8 cellular contexts compared by ENCODE assay signal in the genomic region with DNA sequence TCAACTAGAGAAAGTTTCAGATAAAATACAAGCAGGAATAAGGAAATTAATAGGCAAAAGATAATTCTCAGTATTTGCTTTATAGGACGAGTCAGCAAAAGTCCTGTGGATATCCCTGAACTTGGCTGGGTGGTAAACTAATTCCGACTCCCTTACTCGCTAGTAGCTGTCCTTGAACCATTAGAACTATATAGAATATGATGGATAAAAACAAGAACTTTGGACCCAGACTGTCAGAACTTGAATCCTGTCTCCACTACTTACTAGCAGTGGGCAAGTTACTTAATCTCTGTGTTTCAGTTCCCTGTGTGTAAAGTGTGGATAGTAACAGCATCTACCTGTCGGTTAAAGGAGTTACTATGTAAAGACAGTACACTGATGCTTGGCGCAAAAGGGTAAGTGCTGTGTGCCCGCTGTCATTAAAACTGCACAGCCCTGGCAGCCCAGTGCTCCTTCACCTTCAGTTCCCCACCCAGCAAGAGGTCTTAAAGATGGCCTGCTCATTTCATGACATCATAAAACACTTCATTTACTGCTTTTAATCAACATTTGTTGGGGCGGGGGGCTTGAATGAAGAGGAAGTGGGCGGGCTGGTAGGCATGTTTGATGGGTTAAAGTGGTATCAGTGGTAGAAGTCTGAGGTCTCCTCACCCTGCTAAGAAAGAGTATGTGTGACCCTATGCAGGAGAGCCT. TPM values are rescaled to one million over a fixed set of nuclear protein-coding genes. Genes with fewer than 3 reads are reported as not detected.
DNase-seq lines count a peak whose midpoint lies in the region; ATAC-seq and TF ChIP-seq lines count a peak whose summit lies in the region.

No MANE protein-coding gene starts in this region.

- H3K9ac ChIP-seq in liver (ENCODE audit: low read depth in 1 of 2, low read length in 2 of 2) = peak overlapping the region in 1 of 2 donors; percentile 89

- H3K36me3 Mint-ChIP-seq in activated CD4-positive, alpha-beta T cell treated with anti-CD3 and anti-CD28 coated beads, Interleukin-2, amount 10 ng/mL, durations not matched to agents 7 days and 5 days (ENCODE audit: low read depth) = no peaks in the 10 kb centered on the region
- H3K36me3 Mint-ChIP-seq in activated CD4-positive, alpha-beta T cell treated with anti-CD3 and anti-CD28 coated beads for 36 hours (ENCODE audit: low read depth) = no peaks in the 10 kb centered on the region

- POLR2A ChIA-PET in activated CD4-positive, alpha-beta T cell treated with anti-CD3 and anti-CD28 coated beads, Interleukin-2, amount 10 ng/mL, durations not matched to agents 7 days and 5 days (lab: Charles Lee) = no interaction called here
- POLR2A ChIA-PET in activated CD4-positive, alpha-beta T cell treated with anti-CD3 and anti-CD28 coated beads for 36 hours (lab: Charles Lee) = no interaction called here

- in situ Hi-C loops in astrocyte of the spinal cord (cut with HindIII; ENCODE audit: low sequenced_read_pairs) = no loop called here

- peak overlapping the region; percentile 79 for H3K4me3 ChIP-seq in astrocyte of the spinal cord (ENCODE audit: low read depth, low read length)
- peak overlapping the region in 2 of 3 donors; percentile 90 to 91 for H3K4me3 ChIP-seq in liver (ENCODE audit: low read depth in 1 of 3, low read length in 3 of 3)
- H3K4me3 ChIP-seq in thyroid gland (replicated peaks in 1 of 3) = peak overlapping the region in 1 of 3 donors; percentile 80
- H3K4me3 ChIP-seq in SJCRH30 = no peak overlapping the region; the same call in 1 of the 2 replicates

- H3K4me3 Mint-ChIP-seq in activated CD4-positive, alpha-beta T cell treated with anti-CD3 and anti-CD28 coated beads, Interleukin-2, amount 10 ng/mL, durations not matched to agents 7 days and 5 days = peak overlapping the region; percentile 86
- H3K4me3 Mint-ChIP-seq in activated CD4-positive, alpha-beta T cell treated with anti-CD3 and anti-CD28 coated beads for 36 hours = no peak overlapping the region

- H3K9me3 ChIP-seq in liver (ENCODE audit: control insufficient read depth in 4 of 4, low read length in 3 of 4) = no peaks in the 10 kb centered on the region
- no peaks in the 10 kb centered on the region for H3K9me3 ChIP-seq in thyroid gland
- no peaks in the 10 kb centered on the region for H3K9me3 ChIP-seq in SJCRH30 (replicated peaks)

- intact Hi-C loops in activated CD4-positive, alpha-beta T cell treated with anti-CD3 and anti-CD28 coated beads for 36 hours (cut with DNase I, micrococcal nuclease) = loop anchor here (2.0 to 10.0 kb wide), 5 partner anchors 71 to 988 kb away; partner anchors contain the start of genes LACTB (in 1 of the 2) and VPS13C (in 1 of the 2)
- intact Hi-C loops in thyroid gland (cut with DNase I) = loop anchor here (2.0 to 5.0 kb wide), 2 partner anchors 43 to 268 kb away; no protein-coding TSS in a partner anchor

- H3K4me1 Mint-ChIP-seq in activated CD4-positive, alpha-beta T cell treated with anti-CD3 and anti-CD28 coated beads, Interleukin-2, amount 10 ng/mL, durations not matched to agents 7 days and 5 days = peaks cover 20% of the 10 kb centered on the region
- H3K4me1 Mint-ChIP-seq in activated CD4-positive, alpha-beta T cell treated with anti-CD3 and anti-CD28 coated beads for 36 hours = peaks cover 19% of the 10 kb centered on the region

- no peak for ATAC-seq in activated CD4-positive, alpha-beta T cell treated with anti-CD3 and anti-CD28 coated beads for 36 hours

- no peak overlapping the region for H3K27ac Mint-ChIP-seq in activated CD4-positive, alpha-beta T cell treated with anti-CD3 and anti-CD28 coated beads, Interleukin-2, amount 10 ng/mL, durations not matched to agents 7 days and 5 days
- no peak overlapping the region for H3K27ac Mint-ChIP-seq in activated CD4-positive, alpha-beta T cell treated with anti-CD3 and anti-CD28 coated beads for 36 hours

- CTCF ChIA-PET in activated CD4-positive, alpha-beta T cell treated with anti-CD3 and anti-CD28 coated beads, Interleukin-2, amount 10 ng/mL, durations not matched to agents 7 days and 5 days (lab: Charles Lee) = interaction anchor here (0.9 kb wide), 1 partner anchor 32 kb away, joined by 3 read pairs; no protein-coding TSS in a partner anchor
- CTCF ChIA-PET in activated CD4-positive, alpha-beta T cell treated with anti-CD3 and anti-CD28 coated beads for 36 hours (lab: Charles Lee) = interaction anchor here (1.0 to 4.2 kb wide), 6 partner anchors 11 to 299 kb away, joined by 3 to 61 read pairs (median 4); no protein-coding TSS in a partner anchor

- TF ChIP-seq CTCF in astrocyte of the spinal cord (IDR thresholded peaks at IDR 0.05; ENCODE audit: low read depth, low read length) (no peak), liver (IDR thresholded peaks at IDR 0.05; ENCODE audit: low read depth, low read length, missing input control) (no peak), thyroid gland (IDR thresholded peaks at IDR 0.05) (no peak)

- TF ChIP-seq RAD21 in liver (IDR thresholded peaks at IDR 0.05) = no peak

- no peaks in the 10 kb centered on the region for H3K9me3 Mint-ChIP-seq in activated CD4-positive, alpha-beta T cell treated with anti-CD3 and anti-CD28 coated beads, Interleukin-2, amount 10 ng/mL, durations not matched to agents 7 days and 5 days
- H3K9me3 Mint-ChIP-seq in activated CD4-positive, alpha-beta T cell treated with anti-CD3 and anti-CD28 coated beads for 36 hours (ENCODE audit: low read depth) = no peaks in the 10 kb centered on the region

- peak overlapping the region; percentile 84 to 91 for H3K27ac ChIP-seq in liver (ENCODE audit: low read depth in 1 of 2, low read length in 2 of 2)
- peak overlapping the region; percentile 66 to 95 (median 92) for H3K27ac ChIP-seq in thyroid gland
- H3K27ac ChIP-seq in SJCRH30 = no peak overlapping the region

- peaks cover 39% of the 10 kb centered on the region for H3K27me3 Mint-ChIP-seq in activated CD4-positive, alpha-beta T cell treated with anti-CD3 and anti-CD28 coated beads, Interleukin-2, amount 10 ng/mL, durations not matched to agents 7 days and 5 days
- peaks cover 23% of the 10 kb centered on the region for H3K27me3 Mint-ChIP-seq in activated CD4-positive, alpha-beta T cell treated with anti-CD3 and anti-CD28 coated beads for 36 hours

- no peaks in the 10 kb centered on the region for H3K36me3 ChIP-seq in liver (ENCODE audit: control insufficient read depth in 4 of 4, insufficient read depth in 3 of 4, low read depth in 1 of 4, low read length in 3 of 4)
- H3K36me3 ChIP-seq in thyroid gland = no peaks in the 10 kb centered on the region
- 0 out of 2 replicates have a peak, but pooled peaks cover 2% of the 10 kb centered on the region for H3K36me3 ChIP-seq in SJCRH30

- DNase-seq in activated CD4-positive, alpha-beta T cell treated with anti-CD3 and anti-CD28 coated beads, Interleukin-2, amount 10 ng/mL, durations not matched to agents 7 days and 5 days = no peak
- no peak for DNase-seq in activated CD4-positive, alpha-beta T cell treated with anti-CD3 and anti-CD28 coated beads for 36 hours
- peak; percentile 49 for DNase-seq in astrocyte of the spinal cord (ENCODE audit: low read depth, low spot score)
- DNase-seq in thyroid gland = no peak
- no peak for DNase-seq in SJCRH30
- no peak for DNase-seq in effector CD8-positive, alpha-beta T cell (lab: John Stamatoyannopoulos, UW)
- no peak for DNase-seq in NCI-H1930 (lab: John Stamatoyannopoulos, UW)

- 65% methylated on average over 8 of the region's 8 CpGs for WGBS in liver
- WGBS in thyroid gland, 2 donors = 89 to 92% methylated on average over 8 of the region's 8 CpGs

- no peak for TF ChIP-seq POLR2A in thyroid gland (IDR thresholded peaks at IDR 0.05)

- H3K4me1 ChIP-seq in liver (ENCODE audit: control insufficient read depth in 4 of 4, insufficient read depth in 4 of 4, low read length in 3 of 4) (peaks cover 22 to 52% (median 38%) of the 10 kb centered on the region in 4 donors), thyroid gland (peaks cover 44 to 67% of the 10 kb centered on the region in 2 donors), SJCRH30 (peaks cover 16% of the 10 kb centered on the region)

- no peaks in the 10 kb centered on the region for H3K27me3 ChIP-seq in liver (ENCODE audit: control insufficient read depth in 4 of 4, insufficient read depth in 4 of 4, low read length in 3 of 4)
- H3K27me3 ChIP-seq in thyroid gland = no peaks in the 10 kb centered on the region
- H3K27me3 ChIP-seq in SJCRH30 = no peaks in the 10 kb centered on the region

TF ChIP-seq in liver, 16 proteins besides CTCF, POLR2A, EP300 and RAD21:
- TF ChIP-seq FOXA1 (IDR thresholded peaks at IDR 0.05) (no peak), HNF4A (conservative IDR thresholded peaks at IDR 0.05) (peak; percentile 20 to 32)

RNA-seq across cellular contexts. Expression of gene TPM1, which starts 7.3 kb away (rescaled TPM):
- total RNA-seq in activated CD4-positive, alpha-beta T cell treated with anti-CD3 and anti-CD28 coated beads, Interleukin-2, amount 10 ng/mL, durations not matched to agents 7 days and 5 days = 1 to 10 TPM; 4.0 to 4.5 TPM
- total RNA-seq in activated CD4-positive, alpha-beta T cell treated with anti-CD3 and anti-CD28 coated beads for 36 hours = 1 to 10 TPM; 7.6 to 8.9 TPM
- 100 to 1,000 TPM in 1 of 2 donors, 10 to 100 TPM in 1; 64.7 to 101 TPM for total RNA-seq in liver
- polyA plus RNA-seq in liver = 10 to 100 TPM; 69.6 to 73.3 TPM
- total RNA-seq in thyroid gland = 100 to 1,000 TPM; 116 to 307 (median 226) TPM
- 57.5 and 58.2 TPM in 2 replicates for total RNA-seq in SJCRH30 (2014; rRNA removed; shearing (Covaris generic))
